ENCODE assay signal across 20 cellular contexts in the genomic region with DNA sequence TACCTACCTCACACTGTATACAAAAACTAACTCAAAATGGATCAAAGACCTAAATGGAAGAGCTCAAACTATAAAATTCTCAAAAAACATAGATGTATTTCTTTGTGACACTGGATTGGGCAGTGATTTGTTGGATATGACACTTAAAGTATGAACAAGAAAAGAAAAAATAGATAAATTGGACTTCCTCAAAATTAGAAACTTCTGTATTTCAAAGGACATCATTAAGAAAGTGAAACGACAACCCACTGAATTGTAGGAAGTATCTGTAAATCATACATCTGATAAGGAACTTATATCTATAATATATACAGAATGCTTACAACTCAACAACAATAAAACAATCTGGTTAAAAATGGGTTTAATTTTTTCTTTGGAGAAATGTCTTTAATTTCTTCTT.
"Had no signal": no experiment of that assay in that cellular context is flagged by ENCODE, and none has a peak within 500 bp of the region (broad histone marks: within the 10 kb centered on the region; RNA-seq: fewer than 3 reads in every experiment).

No MANE protein-coding gene starts in this region.

- H3K27ac Mint-ChIP-seq: activated CD4-positive, alpha-beta memory T cell treated with anti-CD3 and anti-CD28 coated beads for 36 hours; activated CD8-positive, alpha-beta memory T cell treated with anti-CD3 and anti-CD28 coated beads, Interleukin-2, amount 10 ng/mL, durations not matched to agents 7 days and 5 days; activated naive CD4-positive, alpha-beta T cell treated with anti-CD3 and anti-CD28 coated beads, Interleukin-2, amount 50 U/mL, for 72 hours; natural killer cell; T-cell had no signal

- H3K4me1 Mint-ChIP-seq: activated CD8-positive, alpha-beta memory T cell treated with anti-CD3 and anti-CD28 coated beads, Interleukin-2, amount 10 ng/mL, durations not matched to agents 7 days and 5 days; natural killer cell; T-cell had no signal

- H3K36me3 Mint-ChIP-seq: activated CD4-positive, alpha-beta memory T cell treated with anti-CD3 and anti-CD28 coated beads for 36 hours; activated CD8-positive, alpha-beta memory T cell treated with anti-CD3 and anti-CD28 coated beads, Interleukin-2, amount 10 ng/mL, durations not matched to agents 7 days and 5 days; natural killer cell; T-cell had no signal

- H3K9me3 Mint-ChIP-seq: activated naive CD4-positive, alpha-beta T cell treated with anti-CD3 and anti-CD28 coated beads, Interleukin-2, amount 50 U/mL, for 72 hours; natural killer cell had no signal

- DNase-seq: activated CD4-positive, alpha-beta memory T cell treated with anti-CD3 and anti-CD28 coated beads for 36 hours; activated CD8-positive, alpha-beta memory T cell treated with anti-CD3 and anti-CD28 coated beads, Interleukin-2, amount 10 ng/mL, durations not matched to agents 7 days and 5 days; activated T-cell treated with anti-CD3 and anti-CD28 coated beads, Interleukin-2, amount 50 U/mL, for 1 hour; caudate nucleus; colonic mucosa; foreskin fibroblast; glutamatergic neuron; hypothalamus; left ventricle myocardium inferior; mucosa of descending colon; natural killer cell; posterior cingulate gyrus; retina; stimulated activated CD4-positive, alpha-beta T cell treated with anti-CD3 and anti-CD28 coated beads, Interleukin-4, amount 100 ng/mL, for 24 hours; stimulated activated naive CD8-positive, alpha-beta T cell treated with anti-CD3 and anti-CD28 coated beads, Interleukin-15, Interleukin-2, amounts not matched to agents 100 U/mL and 50 U/mL, for 24 hours; T-cell; T-helper 9 cell; trophoblast cell had no signal

- H3K27me3 ChIP-seq: colonic mucosa, suprapubic skin had no signal

- H3K4me3 Mint-ChIP-seq: activated CD4-positive, alpha-beta memory T cell treated with anti-CD3 and anti-CD28 coated beads for 36 hours; activated CD8-positive, alpha-beta memory T cell treated with anti-CD3 and anti-CD28 coated beads, Interleukin-2, amount 10 ng/mL, durations not matched to agents 7 days and 5 days; natural killer cell; T-cell had no signal

- H3K27ac ChIP-seq: colonic mucosa, left ventricle myocardium inferior, suprapubic skin had no signal

- ATAC-seq: activated CD8-positive, alpha-beta memory T cell treated with anti-CD3 and anti-CD28 coated beads, Interleukin-2, amount 10 ng/mL, durations not matched to agents 7 days and 5 days; activated naive CD4-positive, alpha-beta T cell treated with anti-CD3 and anti-CD28 coated beads, Interleukin-2, amount 50 U/mL, for 72 hours; mucosa of descending colon; natural killer cell; stimulated activated naive CD8-positive, alpha-beta T cell treated with anti-CD3 and anti-CD28 coated beads, Interleukin-15, Interleukin-2, amounts not matched to agents 100 U/mL and 50 U/mL, for 24 hours; T-cell had no signal

- H3K4me1 ChIP-seq: colonic mucosa, suprapubic skin had no signal

- H3K4me3 ChIP-seq: colonic mucosa, left ventricle myocardium inferior, mucosa of descending colon, suprapubic skin had no signal
